14 cellular contexts compared by ENCODE assay signal in genomic region chr3:51403675-51404074, GRCh38.
"Had no signal": no experiment of that assay in that cellular context is flagged by ENCODE, and none has a peak within 500 bp of the region (broad histone marks: within the 10 kb centered on the region; RNA-seq: fewer than 3 reads in every experiment).

No MANE protein-coding gene starts in this region.

- H3K4me1 ChIP-seq: adrenal gland, colonic mucosa, parathyroid adenoma, SJCRH30 had no signal

- DNase-seq: adrenal gland; caudate nucleus; colonic mucosa; effector CD8-positive, alpha-beta T cell; hippocampal formation; left ventricle myocardium superior; right cardiac atrium; SJCRH30; small intestine; substantia nigra; T1000; upper lobe of left lung had no signal

- H3K9me3 ChIP-seq: adrenal gland, colonic mucosa, SJCRH30, upper lobe of left lung had no signal

- H3K9ac ChIP-seq: parathyroid adenoma had no signal

- H3K4me3 ChIP-seq: adrenal gland, colonic mucosa, SJCRH30, upper lobe of left lung had no signal

- H3K27me3 ChIP-seq: adrenal gland, colonic mucosa, SJCRH30, upper lobe of left lung had no signal

- FAIRE-seq: small intestine had no signal

- ATAC-seq: left ventricle myocardium superior, right cardiac atrium had no signal

- H2AFZ ChIP-seq: parathyroid adenoma had no signal

- H3K36me3 ChIP-seq: colonic mucosa had no signal

- H3K27ac ChIP-seq: adrenal gland, colonic mucosa, parathyroid adenoma, RWPE1, SJCRH30, upper lobe of left lung had no signal
